Comparison of ENCODE assay signal across 12 cellular contexts in genomic region chr9:127769101-127769500, GRCh38. TPM values are rescaled to one million over a fixed set of nuclear protein-coding genes. Genes with fewer than 3 reads are reported as not detected.
DNase-seq lines count a peak whose midpoint lies in the region; TF ChIP-seq lines count a peak whose summit lies in the region.
"Had no signal": no experiment of that assay in that cellular context is flagged by ENCODE, and none has a peak within 500 bp of the region (broad histone marks: within the 10 kb centered on the region; RNA-seq: fewer than 3 reads in every experiment).

No MANE protein-coding gene starts in this region.

- no peaks in the 10 kb centered on the region for H3K9me3 ChIP-seq in BLaER1 treated with 17β-estradiol and CSF1 and Interleukin-3, amounts not matched to agents 10 nM and 100 nM (replicated peaks in 1 of 11)
- H3K9me3 ChIP-seq in KOPT-K1 (ENCODE audit: insufficient read depth, low read length, poor library complexity, severe bottlenecking) (no peaks in the 10 kb centered on the region), neural progenitor cell (ENCODE audit: low read depth) (no peaks in the 10 kb centered on the region)
- H3K9me3 ChIP-seq in effector memory CD4-positive, alpha-beta T cell (ENCODE audit: control insufficient read depth, low read length), result no peaks in the 10 kb centered on the region

- H2AFZ ChIP-seq in neural progenitor cell (replicated peaks), result no peak overlapping the region

- peaks cover 64 to 84% (median 78%) of the 10 kb centered on the region in 10 experiments for H3K4me1 ChIP-seq in BLaER1 treated with 17β-estradiol and CSF1 and Interleukin-3, amounts not matched to agents 10 nM and 100 nM
- H3K4me1 ChIP-seq in effector memory CD4-positive, alpha-beta T cell (ENCODE audit: control insufficient read depth, insufficient read depth, low read length, poor library complexity, severe bottlenecking), result peaks cover 56% of the 10 kb centered on the region
- H3K4me1 ChIP-seq in neural progenitor cell, result peaks cover 4% of the 10 kb centered on the region

- no peak for TF ChIP-seq CTCF in neural progenitor cell (IDR thresholded peaks at IDR 0.05)

- H3K36me3 Mint-ChIP-seq in neural progenitor cell, result no peaks in the 10 kb centered on the region

- no peak overlapping the region; a peak in 1 of 20 replicates for H3K4me3 ChIP-seq in BLaER1 treated with 17β-estradiol and CSF1 and Interleukin-3, amounts not matched to agents 10 nM and 100 nM
- no peak overlapping the region for H3K4me3 ChIP-seq in effector memory CD4-positive, alpha-beta T cell (ENCODE audit: insufficient read depth, low read depth, low read length, poor library complexity, severe bottlenecking)
- no peak overlapping the region for H3K4me3 ChIP-seq in neural progenitor cell

- H3K36me3 ChIP-seq in BLaER1 treated with 17β-estradiol and CSF1 and Interleukin-3, amounts not matched to agents 10 nM and 100 nM, result peaks cover 21 to 74% (median 52%) of the 10 kb centered on the region in 11 experiments
- H3K36me3 ChIP-seq in KOPT-K1 (ENCODE audit: insufficient read depth, low read length) (peaks cover 63% of the 10 kb centered on the region), neural progenitor cell (no peaks in the 10 kb centered on the region)
- H3K36me3 ChIP-seq in effector memory CD4-positive, alpha-beta T cell (ENCODE audit: control insufficient read depth, insufficient read depth, low read length), result peaks cover 23% of the 10 kb centered on the region

- H3K27ac Mint-ChIP-seq in neural progenitor cell, result peak overlapping the region; percentile 4

- no peak for DNase-seq in effector memory CD4-positive, alpha-beta T cell
- DNase-seq in neural progenitor cell (ENCODE audit: low spot score) (no peak), posterior cingulate gyrus (no peak), SKM-1 (lab: John Stamatoyannopoulos, UW; ENCODE audit: unreplicated experiment) (no peak), DMS53 (lab: John Stamatoyannopoulos, UW) (no peak), NCI-H774 (lab: John Stamatoyannopoulos, UW) (no peak)
- DNase-seq: amygdala, Calu3 had no signal

- H3K27ac ChIP-seq in BLaER1 treated with 17β-estradiol and CSF1 and Interleukin-3, amounts not matched to agents 10 nM and 100 nM, result peak overlapping the region in 10 of 11 experiments; percentile 20 to 79 (median 62); a peak in 15 of 22 replicates
- H3K27ac ChIP-seq in KOPT-K1 (ENCODE audit: low read depth, low read length, poor library complexity, severe bottlenecking) (peak overlapping the region; percentile 63), neural progenitor cell (no peak overlapping the region)
- peak overlapping the region; percentile 93 for H3K27ac ChIP-seq in effector memory CD4-positive, alpha-beta T cell (ENCODE audit: insufficient read depth, low read length, poor library complexity, severe bottlenecking)

- intact Hi-C loops in posterior cingulate gyrus (cut with DNase I), result no loop called here

- peak overlapping the region; percentile 44 for H3K4me3 Mint-ChIP-seq in neural progenitor cell

- H3K4me2 ChIP-seq in BLaER1 treated with 17β-estradiol and CSF1 and Interleukin-3, amounts not matched to agents 10 nM and 100 nM, result peak overlapping the region; percentile 78 to 97 (median 95)
- no peak overlapping the region for H3K4me2 ChIP-seq in neural progenitor cell

- peaks cover 22% of the 10 kb centered on the region for H3K27me3 Mint-ChIP-seq in neural progenitor cell (ENCODE audit: insufficient read depth, low read depth)

- H3K27me3 ChIP-seq in BLaER1 treated with 17β-estradiol and CSF1 and Interleukin-3, amounts not matched to agents 10 nM and 100 nM, result no peaks in the 10 kb centered on the region
- no peaks in the 10 kb centered on the region for H3K27me3 ChIP-seq in effector memory CD4-positive, alpha-beta T cell (replicated peaks; ENCODE audit: control insufficient read depth, insufficient read depth, low read length, poor library complexity, severe bottlenecking)
- H3K27me3 ChIP-seq in neural progenitor cell, result peaks cover 8% of the 10 kb centered on the region

- peak overlapping the region in 7 of 11 experiments; percentile 43 to 70 (median 60); a peak in 8 of 22 replicates for H3K9ac ChIP-seq in BLaER1 treated with 17β-estradiol and CSF1 and Interleukin-3, amounts not matched to agents 10 nM and 100 nM
- no peak overlapping the region for H3K9ac ChIP-seq in neural progenitor cell

- H3K79me2 ChIP-seq in neural progenitor cell (ENCODE audit: low read depth), result no peaks in the 10 kb centered on the region

- peaks cover 35% of the 10 kb centered on the region for H3K4me1 Mint-ChIP-seq in neural progenitor cell

- peaks cover 0 to 87% (median 18%) of the 10 kb centered on the region in 11 experiments; a peak in 13 of 22 replicates for H4K20me1 ChIP-seq in BLaER1 treated with 17β-estradiol and CSF1 and Interleukin-3, amounts not matched to agents 10 nM and 100 nM
- H4K20me1 ChIP-seq in neural progenitor cell (ENCODE audit: low read depth), result no peaks in the 10 kb centered on the region

- H3F3A ChIP-seq in neural progenitor cell (ENCODE audit: low read depth), result peaks cover 20% of the 10 kb centered on the region

- no peaks in the 10 kb centered on the region for H3K9me3 Mint-ChIP-seq in neural progenitor cell

RNA-seq across cellular contexts. Expression of gene SH2D3C, which starts 9.4 kb away (rescaled TPM):
- 1.8 and 1.9 TPM in 2 replicates for total RNA-seq in neural progenitor cell (ENCODE audit: low replicate concordance)
- total RNA-seq: Calu3, MCF 10A had no signal

RNA-seq across cellular contexts. Expression of gene CDK9, which starts 16.7 kb away (rescaled TPM):
- total RNA-seq in neural progenitor cell (ENCODE audit: low replicate concordance), result 22.5 and 47.8 TPM in 2 replicates

RNA-seq across cellular contexts. Expression of gene FPGS, which starts 33.6 kb away (rescaled TPM):
- 32.8 and 60.5 TPM in 2 replicates for total RNA-seq in neural progenitor cell (ENCODE audit: low replicate concordance)

RNA-seq across cellular contexts. Expression of gene TOR2A, which starts 34.0 kb away (rescaled TPM):
- 5.5 and 18.3 TPM in 2 replicates for total RNA-seq in neural progenitor cell (ENCODE audit: low replicate concordance)

RNA-seq across cellular contexts. Expression of gene TTC16, which starts 53.2 kb away (rescaled TPM):
- total RNA-seq in neural progenitor cell (ENCODE audit: low replicate concordance), result not detected in 2 replicates
- total RNA-seq: Calu3, temporal lobe had no signal
